In the genomic region with DNA sequence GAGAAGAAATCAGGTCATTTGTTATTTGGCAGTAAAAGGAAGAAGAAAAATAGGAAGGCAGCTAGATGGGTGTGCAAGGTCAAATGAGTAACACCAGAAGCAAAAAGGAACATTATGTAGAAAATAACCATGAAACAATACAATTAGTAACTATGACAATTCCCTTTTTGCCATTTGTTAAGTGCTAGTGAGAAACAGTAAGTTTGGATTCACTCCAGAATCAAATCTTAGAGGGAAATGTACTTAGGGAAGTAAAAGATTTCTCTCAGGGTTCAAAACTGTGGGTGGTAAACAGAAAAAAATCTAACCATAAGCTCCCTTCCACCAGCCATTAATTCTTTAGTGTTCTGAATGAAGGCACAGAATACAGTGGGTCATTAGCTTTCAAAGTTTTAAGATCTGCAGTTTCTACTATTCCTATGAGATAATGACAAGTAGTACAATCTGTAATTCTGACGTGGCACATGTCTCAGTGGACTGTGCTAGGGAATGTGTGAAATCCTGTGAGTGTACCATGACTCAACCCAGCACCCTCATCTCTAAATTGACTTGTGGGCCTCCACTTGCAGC, we compare ENCODE assay signal across 8 cellular contexts. TPM values are rescaled to one million over a fixed set of nuclear protein-coding genes. Genes with fewer than 3 reads are reported as not detected.
A peak's percentile ranks its signal among the peaks of the same experiment; 100 is the strongest.
DNase-seq lines count a peak whose midpoint lies in the region; ATAC-seq and TF ChIP-seq lines count a peak whose summit lies in the region.

No MANE protein-coding gene starts in this region.

- no peaks in the 10 kb centered on the region for H3K9me3 Mint-ChIP-seq in nephron progenitor cell
- no peaks in the 10 kb centered on the region for H3K9me3 Mint-ChIP-seq in activated T-helper 1 cell treated with anti-CD3 and anti-CD28 coated beads, Interleukin-12 subunit alpha, Interleukin-12 subunit beta, Interleukin-2, Interleukin-4 antibody, amounts not matched to agents 30 ng/mL and 10 ng/mL and 1 ng/mL, durations not matched to agents 14 hours and 24 hours and 36 hours

- no peak for ATAC-seq in HG03097 (IDR thresholded peaks at IDR 0.05; ENCODE audit: low FRiP score, unreplicated experiment)

- H3K4me3 Mint-ChIP-seq in nephron progenitor cell, result no peak overlapping the region
- H3K4me3 Mint-ChIP-seq in activated T-helper 1 cell treated with anti-CD3 and anti-CD28 coated beads, Interleukin-12 subunit alpha, Interleukin-12 subunit beta, Interleukin-2, Interleukin-4 antibody, amounts not matched to agents 30 ng/mL and 10 ng/mL and 1 ng/mL, durations not matched to agents 14 hours and 24 hours and 36 hours, result no peak overlapping the region

- intact Hi-C loops in activated T-helper 1 cell treated with anti-CD3 and anti-CD28 coated beads, Interleukin-12 subunit alpha, Interleukin-12 subunit beta, Interleukin-2, Interleukin-4 antibody, amounts not matched to agents 30 ng/mL and 10 ng/mL and 1 ng/mL, durations not matched to agents 14 hours and 24 hours and 36 hours (cut with micrococcal nuclease), result loop anchor here (2.0 kb wide), 2 partner anchors 16 to 24 kb away; no protein-coding TSS in a partner anchor

- TF ChIP-seq POLR2A in erythroblast (IDR thresholded peaks at IDR 0.05; ENCODE audit: low read length), result no peak

- peak overlapping the region; percentile 14 for H3K27ac Mint-ChIP-seq in nephron progenitor cell
- H3K27ac Mint-ChIP-seq in activated T-helper 1 cell treated with anti-CD3 and anti-CD28 coated beads, Interleukin-12 subunit alpha, Interleukin-12 subunit beta, Interleukin-2, Interleukin-4 antibody, amounts not matched to agents 30 ng/mL and 10 ng/mL and 1 ng/mL, durations not matched to agents 14 hours and 24 hours and 36 hours, result no peak overlapping the region

- H3K4me1 Mint-ChIP-seq in nephron progenitor cell, result peaks cover 54% of the 10 kb centered on the region
- peaks cover 56% of the 10 kb centered on the region for H3K4me1 Mint-ChIP-seq in activated T-helper 1 cell treated with anti-CD3 and anti-CD28 coated beads, Interleukin-12 subunit alpha, Interleukin-12 subunit beta, Interleukin-2, Interleukin-4 antibody, amounts not matched to agents 30 ng/mL and 10 ng/mL and 1 ng/mL, durations not matched to agents 14 hours and 24 hours and 36 hours (ENCODE audit: low read depth)

- no peak overlapping the region for H3K4me3 ChIP-seq in choroid plexus epithelial cell (ENCODE audit: low read depth, low read length)

- no peaks in the 10 kb centered on the region for H3K27me3 Mint-ChIP-seq in nephron progenitor cell (ENCODE audit: low read depth, poor library complexity)
- H3K27me3 Mint-ChIP-seq in activated T-helper 1 cell treated with anti-CD3 and anti-CD28 coated beads, Interleukin-12 subunit alpha, Interleukin-12 subunit beta, Interleukin-2, Interleukin-4 antibody, amounts not matched to agents 30 ng/mL and 10 ng/mL and 1 ng/mL, durations not matched to agents 14 hours and 24 hours and 36 hours (ENCODE audit: insufficient read depth), result no peaks in the 10 kb centered on the region

- DNase-seq in EH (ENCODE audit: low read depth) (peak; percentile 95), HPDE6-E6E7 (ENCODE audit: extremely low spot score) (peak; percentile 75), choroid plexus epithelial cell (ENCODE audit: low read depth) (peak; percentile 93), nephron progenitor cell (no peak), NCI-H2029 (lab: John Stamatoyannopoulos, UW) (no peak), erythroblast (lab: John Stamatoyannopoulos, UW) (no peak)
- DNase-seq in activated T-helper 1 cell treated with anti-CD3 and anti-CD28 coated beads, Interleukin-12 subunit alpha, Interleukin-12 subunit beta, Interleukin-2, Interleukin-4 antibody, amounts not matched to agents 30 ng/mL and 10 ng/mL and 1 ng/mL, durations not matched to agents 14 hours and 24 hours and 36 hours (ENCODE audit: low spot score), result no peak

- TF ChIP-seq CTCF in choroid plexus epithelial cell (conservative IDR thresholded peaks at IDR 0.05; ENCODE audit: low read depth, low read length) (no peak), nephron progenitor cell (IDR thresholded peaks at IDR 0.05) (no peak)

- peaks cover 5% of the 10 kb centered on the region for H3K36me3 Mint-ChIP-seq in nephron progenitor cell (ENCODE audit: low read depth)
- H3K36me3 Mint-ChIP-seq in activated T-helper 1 cell treated with anti-CD3 and anti-CD28 coated beads, Interleukin-12 subunit alpha, Interleukin-12 subunit beta, Interleukin-2, Interleukin-4 antibody, amounts not matched to agents 30 ng/mL and 10 ng/mL and 1 ng/mL, durations not matched to agents 14 hours and 24 hours and 36 hours (ENCODE audit: low read depth), result peaks cover 6% of the 10 kb centered on the region

RNA-seq across cellular contexts. Expression of a gene that starts 17.1 kb away (rescaled TPM):
- total RNA-seq in activated T-helper 1 cell treated with anti-CD3 and anti-CD28 coated beads, Interleukin-12 subunit alpha, Interleukin-12 subunit beta, Interleukin-2, Interleukin-4 antibody, amounts not matched to agents 30 ng/mL and 10 ng/mL and 1 ng/mL, durations not matched to agents 14 hours and 24 hours and 36 hours, result 69.6 and 74.6 TPM in 2 replicates

RNA-seq across cellular contexts. Expression of a gene that starts 57.6 kb away (rescaled TPM):
- 129 and 135 TPM in 2 replicates for total RNA-seq in activated T-helper 1 cell treated with anti-CD3 and anti-CD28 coated beads, Interleukin-12 subunit alpha, Interleukin-12 subunit beta, Interleukin-2, Interleukin-4 antibody, amounts not matched to agents 30 ng/mL and 10 ng/mL and 1 ng/mL, durations not matched to agents 14 hours and 24 hours and 36 hours

Comparison
In these comparisons a context has a peak if more than half of its experiments do, and no peak if none do; other contexts are left out.
1. DNase-seq: peak in EH (single experiment), HPDE6-E6E7 (single experiment) and choroid plexus epithelial cell (single experiment); none in nephron progenitor cell (single experiment), activated T-helper 1 cell treated with anti-CD3 and anti-CD28 coated beads, Interleukin-12 subunit alpha, Interleukin-12 subunit beta, Interleukin-2, Interleukin-4 antibody, amounts not matched to agents 30 ng/mL and 10 ng/mL and 1 ng/mL, durations not matched to agents 14 hours and 24 hours and 36 hours (single experiment), NCI-H2029 (single experiment) and erythroblast (0 of 2).